2 cellular contexts compared by ENCODE assay signal in the genomic region with DNA sequence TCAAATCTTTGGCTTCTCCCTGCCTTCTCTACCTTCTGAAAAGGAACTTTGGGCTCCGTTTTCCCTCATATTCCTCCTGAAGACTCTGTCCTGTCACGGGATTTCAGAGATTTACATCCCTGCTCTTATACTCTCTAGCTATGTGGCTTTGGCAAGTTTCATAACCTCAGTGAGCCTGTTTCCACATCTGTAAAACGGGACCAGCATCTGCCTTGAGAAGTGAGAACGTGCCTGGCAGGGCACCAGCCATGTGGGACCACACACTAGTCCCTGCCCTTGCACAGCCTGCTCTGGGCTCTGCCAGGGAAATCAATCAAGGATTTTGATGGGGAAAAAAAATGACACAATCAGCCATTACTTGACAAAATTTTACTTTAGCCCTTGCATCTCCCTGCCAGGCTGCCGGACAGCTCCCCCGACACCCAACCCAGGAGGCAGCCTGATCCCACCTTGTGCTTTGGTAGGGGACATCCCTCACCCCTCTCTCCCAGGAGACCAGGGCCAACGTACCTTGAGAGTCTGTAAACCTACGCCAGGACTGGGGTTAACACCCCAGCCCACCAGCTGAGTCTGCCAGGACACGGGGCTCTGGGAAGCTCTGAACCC.
TF ChIP-seq lines count a peak whose summit lies in the region.

No MANE protein-coding gene starts in this region.

TF ChIP-seq in HepG2, 621 proteins besides CTCF, POLR2A, EP300 and RAD21 (continues in another document):
- TF ChIP-seq ZC3H13 (CRISPR knock-in tag; IDR thresholded peaks at IDR 0.05): peak; percentile 77; the same call in 1 of the 2 replicates
- TF ChIP-seq, protein P1, sequence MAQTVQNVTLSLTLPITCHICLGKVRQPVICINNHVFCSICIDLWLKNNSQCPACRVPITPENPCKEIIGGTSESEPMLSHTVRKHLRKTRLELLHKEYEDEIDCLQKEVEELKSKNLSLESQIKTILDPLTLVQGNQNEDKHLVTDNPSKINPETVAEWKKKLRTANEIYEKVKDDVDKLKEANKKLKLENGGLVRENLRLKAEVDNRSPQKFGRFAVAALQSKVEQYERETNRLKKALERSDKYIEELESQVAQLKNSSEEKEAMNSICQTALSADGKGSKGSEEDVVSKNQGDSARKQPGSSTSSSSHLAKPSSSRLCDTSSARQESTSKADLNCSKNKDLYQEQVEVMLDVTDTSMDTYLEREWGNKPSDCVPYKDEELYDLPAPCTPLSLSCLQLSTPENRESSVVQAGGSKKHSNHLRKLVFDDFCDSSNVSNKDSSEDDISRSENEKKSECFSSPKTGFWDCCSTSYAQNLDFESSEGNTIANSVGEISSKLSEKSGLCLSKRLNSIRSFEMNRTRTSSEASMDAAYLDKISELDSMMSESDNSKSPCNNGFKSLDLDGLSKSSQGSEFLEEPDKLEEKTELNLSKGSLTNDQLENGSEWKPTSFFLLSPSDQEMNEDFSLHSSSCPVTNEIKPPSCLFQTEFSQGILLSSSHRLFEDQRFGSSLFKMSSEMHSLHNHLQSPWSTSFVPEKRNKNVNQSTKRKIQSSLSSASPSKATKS (CRISPR knock-in tag; IDR thresholded peaks at IDR 0.05): no peak
- 0 out of 2 replicates have a peak, but pooled peaks have one; percentile 23 for TF ChIP-seq KDM2A (CRISPR knock-in tag; IDR thresholded peaks at IDR 0.05; ENCODE audit: borderline replicate concordance, low read depth)
- TF ChIP-seq, protein P2, sequence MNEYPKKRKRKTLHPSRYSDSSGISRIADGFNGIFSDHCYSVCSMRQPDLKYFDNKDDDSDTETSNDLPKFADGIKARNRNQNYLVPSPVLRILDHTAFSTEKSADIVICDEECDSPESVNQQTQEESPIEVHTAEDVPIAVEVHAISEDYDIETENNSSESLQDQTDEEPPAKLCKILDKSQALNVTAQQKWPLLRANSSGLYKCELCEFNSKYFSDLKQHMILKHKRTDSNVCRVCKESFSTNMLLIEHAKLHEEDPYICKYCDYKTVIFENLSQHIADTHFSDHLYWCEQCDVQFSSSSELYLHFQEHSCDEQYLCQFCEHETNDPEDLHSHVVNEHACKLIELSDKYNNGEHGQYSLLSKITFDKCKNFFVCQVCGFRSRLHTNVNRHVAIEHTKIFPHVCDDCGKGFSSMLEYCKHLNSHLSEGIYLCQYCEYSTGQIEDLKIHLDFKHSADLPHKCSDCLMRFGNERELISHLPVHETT (CRISPR knock-in tag; conservative IDR thresholded peaks at IDR 0.05): no peak
- TF ChIP-seq MIER3 (CRISPR knock-in tag; IDR thresholded peaks at IDR 0.05; ENCODE audit: borderline replicate concordance): no peak
- no peak for TF ChIP-seq FOSL1 (CRISPR knock-in tag; IDR thresholded peaks at IDR 0.05; ENCODE audit: borderline replicate concordance)
- TF ChIP-seq ZNF772 (CRISPR knock-in tag; IDR thresholded peaks at IDR 0.05): no peak
- TF ChIP-seq NR2C2 (CRISPR knock-in tag; IDR thresholded peaks at IDR 0.05; ENCODE audit: borderline replicate concordance): no peak
- TF ChIP-seq, protein P3, sequence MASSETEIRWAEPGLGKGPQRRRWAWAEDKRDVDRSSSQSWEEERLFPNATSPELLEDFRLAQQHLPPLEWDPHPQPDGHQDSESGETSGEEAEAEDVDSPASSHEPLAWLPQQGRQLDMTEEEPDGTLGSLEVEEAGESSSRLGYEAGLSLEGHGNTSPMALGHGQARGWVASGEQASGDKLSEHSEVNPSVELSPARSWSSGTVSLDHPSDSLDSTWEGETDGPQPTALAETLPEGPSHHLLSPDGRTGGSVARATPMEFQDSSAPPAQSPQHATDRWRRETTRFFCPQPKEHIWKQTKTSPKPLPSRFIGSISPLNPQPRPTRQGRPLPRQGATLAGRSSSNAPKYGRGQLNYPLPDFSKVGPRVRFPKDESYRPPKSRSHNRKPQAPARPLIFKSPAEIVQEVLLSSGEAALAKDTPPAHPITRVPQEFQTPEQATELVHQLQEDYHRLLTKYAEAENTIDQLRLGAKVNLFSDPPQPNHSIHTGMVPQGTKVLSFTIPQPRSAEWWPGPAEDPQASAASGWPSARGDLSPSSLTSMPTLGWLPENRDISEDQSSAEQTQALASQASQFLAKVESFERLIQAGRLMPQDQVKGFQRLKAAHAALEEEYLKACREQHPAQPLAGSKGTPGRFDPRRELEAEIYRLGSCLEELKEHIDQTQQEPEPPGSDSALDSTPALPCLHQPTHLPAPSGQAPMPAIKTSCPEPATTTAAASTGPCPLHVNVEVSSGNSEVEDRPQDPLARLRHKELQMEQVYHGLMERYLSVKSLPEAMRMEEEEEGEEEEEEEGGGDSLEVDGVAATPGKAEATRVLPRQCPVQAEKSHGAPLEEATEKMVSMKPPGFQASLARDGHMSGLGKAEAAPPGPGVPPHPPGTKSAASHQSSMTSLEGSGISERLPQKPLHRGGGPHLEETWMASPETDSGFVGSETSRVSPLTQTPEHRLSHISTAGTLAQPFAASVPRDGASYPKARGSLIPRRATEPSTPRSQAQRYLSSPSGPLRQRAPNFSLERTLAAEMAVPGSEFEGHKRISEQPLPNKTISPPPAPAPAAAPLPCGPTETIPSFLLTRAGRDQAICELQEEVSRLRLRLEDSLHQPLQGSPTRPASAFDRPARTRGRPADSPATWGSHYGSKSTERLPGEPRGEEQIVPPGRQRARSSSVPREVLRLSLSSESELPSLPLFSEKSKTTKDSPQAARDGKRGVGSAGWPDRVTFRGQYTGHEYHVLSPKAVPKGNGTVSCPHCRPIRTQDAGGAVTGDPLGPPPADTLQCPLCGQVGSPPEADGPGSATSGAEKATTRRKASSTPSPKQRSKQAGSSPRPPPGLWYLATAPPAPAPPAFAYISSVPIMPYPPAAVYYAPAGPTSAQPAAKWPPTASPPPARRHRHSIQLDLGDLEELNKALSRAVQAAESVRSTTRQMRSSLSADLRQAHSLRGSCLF (CRISPR knock-in tag; IDR thresholded peaks at IDR 0.05; ENCODE audit: borderline replicate concordance): no peak
- TF ChIP-seq HOXA3 (CRISPR knock-in tag; IDR thresholded peaks at IDR 0.05): 0 out of 2 replicates have a peak, but pooled peaks have one; percentile 0
- no peak for TF ChIP-seq MBNL3 (CRISPR knock-in tag; conservative IDR thresholded peaks at IDR 0.05)
- no peak for TF ChIP-seq MYNN (CRISPR knock-in tag; IDR thresholded peaks at IDR 0.05; ENCODE audit: low read depth)
- TF ChIP-seq ZNF558 (CRISPR knock-in tag; IDR thresholded peaks at IDR 0.05; ENCODE audit: borderline replicate concordance): no peak
- no peak for TF ChIP-seq NFRKB (IDR thresholded peaks at IDR 0.05)
- TF ChIP-seq SMC3 (IDR thresholded peaks at IDR 0.05; ENCODE audit: low read length): no peak
- 0 out of 2 replicates have a peak, but pooled peaks have one; percentile 7 for TF ChIP-seq ZNF274 (CRISPR knock-in tag; IDR thresholded peaks at IDR 0.05)
- TF ChIP-seq ZNF883 (CRISPR knock-in tag; IDR thresholded peaks at IDR 0.05; ENCODE audit: not compliant biosample characterization): no peak
- TF ChIP-seq POLR2G (IDR thresholded peaks at IDR 0.05; ENCODE audit: low read depth, low read length): peak; percentile 47
- TF ChIP-seq ZNF720 (CRISPR knock-in tag; IDR thresholded peaks at IDR 0.05): no peak

TF ChIP-seq in K562, 482 proteins besides CTCF, POLR2A, EP300 and RAD21:
- TF ChIP-seq, protein P4, sequence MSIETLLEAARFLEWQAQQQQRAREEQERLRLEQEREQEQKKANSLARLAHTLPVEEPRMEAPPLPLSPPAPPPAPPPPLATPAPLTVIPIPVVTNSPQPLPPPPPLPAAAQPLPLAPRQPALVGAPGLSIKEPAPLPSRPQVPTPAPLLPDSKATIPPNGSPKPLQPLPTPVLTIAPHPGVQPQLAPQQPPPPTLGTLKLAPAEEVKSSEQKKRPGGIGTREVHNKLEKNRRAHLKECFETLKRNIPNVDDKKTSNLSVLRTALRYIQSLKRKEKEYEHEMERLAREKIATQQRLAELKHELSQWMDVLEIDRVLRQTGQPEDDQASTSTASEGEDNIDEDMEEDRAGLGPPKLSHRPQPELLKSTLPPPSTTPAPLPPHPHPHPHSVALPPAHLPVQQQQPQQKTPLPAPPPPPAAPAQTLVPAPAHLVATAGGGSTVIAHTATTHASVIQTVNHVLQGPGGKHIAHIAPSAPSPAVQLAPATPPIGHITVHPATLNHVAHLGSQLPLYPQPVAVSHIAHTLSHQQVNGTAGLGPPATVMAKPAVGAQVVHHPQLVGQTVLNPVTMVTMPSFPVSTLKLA (conservative IDR thresholded peaks at IDR 0.05): no peak
- no peak for TF ChIP-seq BDP1 (IDR thresholded peaks at IDR 0.05; ENCODE audit: insufficient read depth, insufficient read length)
- TF ChIP-seq LEF1 (IDR thresholded peaks at IDR 0.05): no peak
- TF ChIP-seq POLR2AphosphoS5 (IDR thresholded peaks at IDR 0.05; ENCODE audit: control insufficient read depth, insufficient read depth, low read depth, low read length): no peak
- TF ChIP-seq RBM25 (IDR thresholded peaks at IDR 0.05; ENCODE audit: low read depth, low read length, severe bottlenecking): peak; percentile 39
